In the genomic region with DNA sequence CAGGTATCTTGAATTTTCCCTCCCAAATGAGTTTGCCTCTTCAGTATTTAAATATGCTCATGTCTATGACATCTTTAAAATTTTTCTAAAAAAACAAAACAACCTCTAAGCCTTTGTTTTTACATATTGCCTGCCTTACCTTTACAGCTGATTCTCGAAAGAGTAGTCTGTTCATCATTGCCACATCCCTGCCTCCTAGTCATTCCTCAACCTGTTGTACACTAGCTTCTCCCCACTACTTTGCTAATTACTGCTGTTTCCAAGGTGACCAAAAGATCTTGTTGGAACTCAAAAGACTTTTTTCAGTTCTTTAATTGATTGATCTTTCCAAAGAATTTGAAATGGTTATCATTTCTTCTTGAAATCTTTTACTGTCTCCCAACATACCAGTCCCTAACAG, we compare ENCODE assay signal across 15 cellular contexts. TPM values are rescaled to one million over a fixed set of nuclear protein-coding genes. Genes with fewer than 3 reads are reported as not detected.
DNase-seq lines count a peak whose midpoint lies in the region; ATAC-seq and TF ChIP-seq lines count a peak whose summit lies in the region.
"Had no signal": no experiment of that assay in that cellular context is flagged by ENCODE, and none has a peak within 500 bp of the region (broad histone marks: within the 10 kb centered on the region; RNA-seq: fewer than 3 reads in every experiment).

No MANE protein-coding gene starts in this region.

- intact Hi-C loops in activated naive CD4-positive, alpha-beta T cell treated with anti-CD3 and anti-CD28 coated beads for 36 hours (cut with micrococcal nuclease), result loop anchor here (5.0 to 10.0 kb wide), 10 partner anchors 341 to 1479 kb away; a partner anchor contains a TSS

- peak overlapping the region; percentile 95 for H3K27ac ChIP-seq in VCaP

- CTCF ChIA-PET in activated naive CD4-positive, alpha-beta T cell treated with anti-CD3 and anti-CD28 coated beads for 36 hours (lab: Charles Lee), result interaction anchor here (1.0 to 1.6 kb wide), 5 partner anchors 13 to 447 kb away, joined by 3 read pairs; a partner anchor contains a TSS

- H3K4me3 Mint-ChIP-seq in activated naive CD4-positive, alpha-beta T cell treated with anti-CD3 and anti-CD28 coated beads for 36 hours, result peak overlapping the region; percentile 80
- peak overlapping the region; percentile 21 for H3K4me3 Mint-ChIP-seq in glutamatergic neuron (ENCODE audit: unreplicated experiment)
- peak overlapping the region; percentile 1 to 30 for H3K4me3 Mint-ChIP-seq in stimulated activated naive CD8-positive, alpha-beta T cell treated with anti-CD3 and anti-CD28 coated beads, Interleukin-15, amount 100 ng/mL, for 72 hours

- H3K9me3 ChIP-seq in BE2C, result peaks cover 3% of the 10 kb centered on the region; the same call in 1 of the 2 replicates
- H3K9me3 ChIP-seq: body of pancreas, right atrium auricular region, thoracic aorta had no signal

- no peaks in the 10 kb centered on the region for H3K4me1 ChIP-seq in BE2C

- peak overlapping the region; percentile 21 for H3K27ac Mint-ChIP-seq in activated naive CD4-positive, alpha-beta T cell treated with anti-CD3 and anti-CD28 coated beads for 36 hours
- H3K27ac Mint-ChIP-seq in activated naive CD4-positive, alpha-beta T cell treated with anti-CD3 and anti-CD28 coated beads, Interleukin-2, amount 50 U/mL, for 72 hours, result peak overlapping the region in 1 of 2 donors; percentile 95
- H3K27ac Mint-ChIP-seq in glutamatergic neuron (ENCODE audit: unreplicated experiment), result peak overlapping the region; percentile 41
- H3K27ac Mint-ChIP-seq in stimulated activated naive CD8-positive, alpha-beta T cell treated with anti-CD3 and anti-CD28 coated beads, Interleukin-15, amount 100 ng/mL, for 72 hours, result peak overlapping the region in 1 of 2 donors; percentile 3

- H3K4me1 Mint-ChIP-seq in activated naive CD4-positive, alpha-beta T cell treated with anti-CD3 and anti-CD28 coated beads for 36 hours (ENCODE audit: low read depth), result peaks cover 36% of the 10 kb centered on the region
- peaks cover 8% of the 10 kb centered on the region for H3K4me1 Mint-ChIP-seq in glutamatergic neuron (ENCODE audit: low read depth, unreplicated experiment)
- peaks cover 45% of the 10 kb centered on the region for H3K4me1 Mint-ChIP-seq in stimulated activated naive CD8-positive, alpha-beta T cell treated with anti-CD3 and anti-CD28 coated beads, Interleukin-15, amount 100 ng/mL, for 72 hours

- H3K27me3 ChIP-seq in BE2C, result no peaks in the 10 kb centered on the region
- H3K27me3 ChIP-seq: body of pancreas, right atrium auricular region had no signal

- H3K4me3 ChIP-seq in BE2C (ENCODE audit: low read depth, low read length), result no peak overlapping the region
- H3K4me3 ChIP-seq: body of pancreas, right atrium auricular region, thoracic aorta had no signal

- no peaks in the 10 kb centered on the region for H3K36me3 ChIP-seq in BE2C
- H3K36me3 ChIP-seq: right atrium auricular region, thoracic aorta had no signal

- TF ChIP-seq CTCF in VCaP (conservative IDR thresholded peaks at IDR 0.05) (no peak), glutamatergic neuron (IDR thresholded peaks at IDR 0.05; ENCODE audit: partially characterized antibody, unreplicated experiment) (no peak), BE2C (IDR thresholded peaks at IDR 0.05; ENCODE audit: low read depth, low read length) (no peak)

- ATAC-seq in activated naive CD4-positive, alpha-beta T cell treated with anti-CD3 and anti-CD28 coated beads, Interleukin-2, amount 50 U/mL, for 72 hours, result no peak
- ATAC-seq in stimulated activated naive CD8-positive, alpha-beta T cell treated with anti-CD3 and anti-CD28 coated beads, Interleukin-15, amount 100 ng/mL, for 72 hours, result no peak
- ATAC-seq in GM18909 (IDR thresholded peaks at IDR 0.05; ENCODE audit: poor library complexity, unreplicated experiment), result no peak
- ATAC-seq: body of pancreas, left ventricle myocardium superior had no signal

- H3K27me3 Mint-ChIP-seq in activated naive CD4-positive, alpha-beta T cell treated with anti-CD3 and anti-CD28 coated beads for 36 hours (ENCODE audit: low read depth), result no peaks in the 10 kb centered on the region
- H3K27me3 Mint-ChIP-seq in glutamatergic neuron (ENCODE audit: unreplicated experiment), result peaks cover 6% of the 10 kb centered on the region
- H3K27me3 Mint-ChIP-seq in stimulated activated naive CD8-positive, alpha-beta T cell treated with anti-CD3 and anti-CD28 coated beads, Interleukin-15, amount 100 ng/mL, for 72 hours, result no peaks in the 10 kb centered on the region

- H3K9me3 Mint-ChIP-seq in activated naive CD4-positive, alpha-beta T cell treated with anti-CD3 and anti-CD28 coated beads for 36 hours, result no peaks in the 10 kb centered on the region
- no peaks in the 10 kb centered on the region for H3K9me3 Mint-ChIP-seq in activated naive CD4-positive, alpha-beta T cell treated with anti-CD3 and anti-CD28 coated beads, Interleukin-2, amount 50 U/mL, for 72 hours
- H3K9me3 Mint-ChIP-seq in glutamatergic neuron (ENCODE audit: unreplicated experiment), result peaks cover 7% of the 10 kb centered on the region
- H3K9me3 Mint-ChIP-seq in stimulated activated naive CD8-positive, alpha-beta T cell treated with anti-CD3 and anti-CD28 coated beads, Interleukin-15, amount 100 ng/mL, for 72 hours, result no peaks in the 10 kb centered on the region

- DNase-seq in activated naive CD4-positive, alpha-beta T cell treated with anti-CD3 and anti-CD28 coated beads for 36 hours, result no peak
- DNase-seq in activated naive CD4-positive, alpha-beta T cell treated with anti-CD3 and anti-CD28 coated beads, Interleukin-2, amount 50 U/mL, for 72 hours (ENCODE audit: low spot score in 2 of 2), result no peak
- DNase-seq in glutamatergic neuron, result no peak
- DNase-seq in stimulated activated naive CD8-positive, alpha-beta T cell treated with anti-CD3 and anti-CD28 coated beads, Interleukin-15, amount 100 ng/mL, for 72 hours, result no peak
- no peak for DNase-seq in BE2C
- no peak for DNase-seq in NCI-H2081 treated with DMSO at 0.1 percent for 48 hours (lab: John Stamatoyannopoulos, UW)
- DNase-seq: activated effector memory CD4-positive, alpha-beta T cell treated with Interleukin-2 at 50 U/mL for 16 hours; body of pancreas; left ventricle myocardium superior; NCI-H1694 treated with DMSO at 0.1 percent for 48 hours; NCI-H524 treated with DMSO at 0.1 percent for 48 hours had no signal

- H3K36me3 Mint-ChIP-seq in activated naive CD4-positive, alpha-beta T cell treated with anti-CD3 and anti-CD28 coated beads for 36 hours (ENCODE audit: low read depth), result no peaks in the 10 kb centered on the region
- no peaks in the 10 kb centered on the region for H3K36me3 Mint-ChIP-seq in activated naive CD4-positive, alpha-beta T cell treated with anti-CD3 and anti-CD28 coated beads, Interleukin-2, amount 50 U/mL, for 72 hours
- no peaks in the 10 kb centered on the region for H3K36me3 Mint-ChIP-seq in glutamatergic neuron (ENCODE audit: unreplicated experiment)

RNA-seq across cellular contexts. Expression of a gene that starts 1.9 kb away (rescaled TPM):
- total RNA-seq in activated naive CD4-positive, alpha-beta T cell treated with anti-CD3 and anti-CD28 coated beads for 36 hours, result 10 to 100 TPM; 19.9 to 20.0 TPM
- total RNA-seq in activated naive CD4-positive, alpha-beta T cell treated with anti-CD3 and anti-CD28 coated beads, Interleukin-2, amount 50 U/mL, for 72 hours, result 10 to 100 TPM; 11.7 to 12.2 TPM
- total RNA-seq in glutamatergic neuron (ENCODE audit: unreplicated experiment), result 24.2 TPM
- polyA plus RNA-seq in BE2C (2012; ENCODE audit: insufficient read depth, insufficient read length, low read depth), result 12.1 TPM

RNA-seq across cellular contexts. Expression of a gene that starts 58.0 kb away (rescaled TPM):
- under 1 TPM in 1 of 2 experiments, not detected in 1; 0.10 TPM for total RNA-seq in activated naive CD4-positive, alpha-beta T cell treated with anti-CD3 and anti-CD28 coated beads for 36 hours
- not detected for total RNA-seq in activated naive CD4-positive, alpha-beta T cell treated with anti-CD3 and anti-CD28 coated beads, Interleukin-2, amount 50 U/mL, for 72 hours
- total RNA-seq in glutamatergic neuron (ENCODE audit: unreplicated experiment), result not detected
- polyA plus RNA-seq in BE2C (2012; ENCODE audit: insufficient read depth, insufficient read length, low read depth), result not detected

Comparison
In these comparisons a context has a peak if more than half of its experiments do, and no peak if none do; other contexts are left out.
1. H3K4me3 Mint-ChIP-seq: peak in every context shown above with its lines; median percentile 80 in activated naive CD4-positive, alpha-beta T cell treated with anti-CD3 and anti-CD28 coated beads for 36 hours; 21 in glutamatergic neuron; 16 in stimulated activated naive CD8-positive, alpha-beta T cell treated with anti-CD3 and anti-CD28 coated beads, Interleukin-15, amount 100 ng/mL, for 72 hours.